Comparison of ENCODE assay signal across 27 cellular contexts in the genomic region with DNA sequence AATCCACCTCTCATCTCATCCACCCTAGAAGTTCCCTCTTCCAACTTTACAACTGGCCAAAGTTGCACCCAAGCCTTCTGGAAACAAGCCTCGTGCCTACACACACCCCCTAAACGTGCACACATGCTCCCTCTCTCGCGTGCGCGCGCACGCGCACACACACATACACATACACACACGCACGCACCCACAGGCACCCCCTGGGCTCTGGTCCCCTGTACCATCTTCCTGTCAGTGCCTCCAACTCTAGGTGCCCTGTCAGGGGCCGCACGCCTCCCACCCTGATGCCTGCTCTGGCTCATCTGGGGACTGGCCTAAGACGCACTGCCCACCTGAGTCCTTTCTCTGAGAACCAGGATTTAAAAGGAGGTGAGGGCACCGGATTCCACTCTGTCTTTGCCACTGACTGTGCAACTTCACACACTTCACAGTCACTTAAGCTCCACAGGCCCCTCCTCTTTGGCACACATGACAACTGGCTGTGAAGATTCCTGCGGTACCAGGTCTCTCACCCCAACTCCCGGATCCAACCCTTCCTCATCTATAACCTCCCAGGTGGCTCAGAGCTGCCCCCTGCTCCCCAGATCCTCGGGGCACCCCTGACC. TPM values are rescaled to one million over a fixed set of nuclear protein-coding genes. Genes with fewer than 3 reads are reported as not detected.
A peak's percentile ranks its signal among the peaks of the same experiment; 100 is the strongest.
DNase-seq lines count a peak whose midpoint lies in the region; ATAC-seq and TF ChIP-seq lines count a peak whose summit lies in the region.
"Had no signal": no experiment of that assay in that cellular context is flagged by ENCODE, and none has a peak within 500 bp of the region (broad histone marks: within the 10 kb centered on the region; RNA-seq: fewer than 3 reads in every experiment).

No MANE protein-coding gene starts in this region.

- H3K4me3 ChIP-seq in right atrium auricular region: no peak overlapping the region
- H3K4me3 ChIP-seq: body of pancreas, SK-N-MC had no signal

- no peak overlapping the region for H3K27ac Mint-ChIP-seq in natural killer cell
- H3K27ac Mint-ChIP-seq in natural killer cell treated with Interleukin-12 subunit alpha and Interleukin-12 subunit beta and Interleukin-15 and Interleukin-18, amount 100 ng/mL, for 72 hours: no peak overlapping the region

- peak overlapping the region; percentile 80 to 94 for H3K27ac ChIP-seq in right atrium auricular region
- H3K27ac ChIP-seq: C4-2B, RWPE1, SK-N-MC had no signal

- intact Hi-C loops in natural killer cell (cut with micrococcal nuclease): no loop called here

- ATAC-seq in natural killer cell: no peak
- ATAC-seq in natural killer cell treated with Interleukin-12 subunit alpha and Interleukin-12 subunit beta and Interleukin-15 and Interleukin-18, amount 100 ng/mL, for 72 hours: no peak
- no peak for ATAC-seq in GM18870 (IDR thresholded peaks at IDR 0.05; ENCODE audit: unreplicated experiment)
- no peak for ATAC-seq in HG03439 (IDR thresholded peaks at IDR 0.05; ENCODE audit: unreplicated experiment)
- ATAC-seq: body of pancreas, esophagus mucosa, left colon had no signal

- TF ChIP-seq CTCF in natural killer cell (IDR thresholded peaks at IDR 0.05): no peak
- TF ChIP-seq CTCF in right atrium auricular region (IDR thresholded peaks at IDR 0.05): no peak

- H3K4me3 Mint-ChIP-seq in natural killer cell: peak overlapping the region; percentile 32
- H3K4me3 Mint-ChIP-seq in natural killer cell treated with Interleukin-12 subunit alpha and Interleukin-12 subunit beta and Interleukin-15 and Interleukin-18, amount 100 ng/mL, for 72 hours: no peak overlapping the region

- H3K27me3 ChIP-seq in right atrium auricular region: no peaks in the 10 kb centered on the region
- H3K27me3 ChIP-seq: body of pancreas had no signal

- peaks cover 38 to 53% of the 10 kb centered on the region in 2 donors for H3K4me1 Mint-ChIP-seq in natural killer cell
- H3K4me1 Mint-ChIP-seq in natural killer cell treated with Interleukin-12 subunit alpha and Interleukin-12 subunit beta and Interleukin-15 and Interleukin-18, amount 100 ng/mL, for 72 hours (ENCODE audit: low read depth in 2 of 2): peaks cover 34 to 41% of the 10 kb centered on the region in 2 donors

- peaks cover 0 to 44% of the 10 kb centered on the region in 2 donors for H3K4me1 ChIP-seq in right atrium auricular region

- H3K27me3 Mint-ChIP-seq in natural killer cell (ENCODE audit: low read depth in 2 of 2): peaks cover 7 to 16% of the 10 kb centered on the region in 2 donors
- no peaks in the 10 kb centered on the region for H3K27me3 Mint-ChIP-seq in natural killer cell treated with Interleukin-12 subunit alpha and Interleukin-12 subunit beta and Interleukin-15 and Interleukin-18, amount 100 ng/mL, for 72 hours

- H3K36me3 Mint-ChIP-seq in natural killer cell: no peaks in the 10 kb centered on the region
- no peaks in the 10 kb centered on the region for H3K36me3 Mint-ChIP-seq in natural killer cell treated with Interleukin-12 subunit alpha and Interleukin-12 subunit beta and Interleukin-15 and Interleukin-18, amount 100 ng/mL, for 72 hours

- H3K9me3 ChIP-seq in right atrium auricular region: no peaks in the 10 kb centered on the region
- H3K9me3 ChIP-seq: body of pancreas, Caco-2 had no signal

- H3K9me3 Mint-ChIP-seq in natural killer cell: no peaks in the 10 kb centered on the region
- no peaks in the 10 kb centered on the region for H3K9me3 Mint-ChIP-seq in natural killer cell treated with Interleukin-12 subunit alpha and Interleukin-12 subunit beta and Interleukin-15 and Interleukin-18, amount 100 ng/mL, for 72 hours

- DNase-seq in natural killer cell (no peak), MV-4-11 (lab: John Stamatoyannopoulos, UW) (peak; percentile 11), right atrium auricular region (ENCODE audit: low spot score) (no peak), anterior cingulate cortex (lab: John Stamatoyannopoulos, UW) (no peak)
- DNase-seq in natural killer cell treated with Interleukin-12 subunit alpha and Interleukin-12 subunit beta and Interleukin-15 and Interleukin-18, amount 100 ng/mL, for 72 hours (ENCODE audit: low spot score): no peak
- DNase-seq: activated CD4-positive, alpha-beta T cell treated with anti-CD3 and anti-CD28 coated beads for 1 hour; activated effector memory CD4-positive, alpha-beta T cell treated with anti-CD3 and anti-CD28 coated beads, Interleukin-2, amount 50 U/mL, for 16 hours; body of pancreas; Caco-2; DMS79; effector memory CD4-positive, alpha-beta T cell; foreskin fibroblast; HCEC 1CT; left colon; mesenchymal stem cell; retina; small intestine; T-helper 2 cell; trophoblast cell had no signal

- no peaks in the 10 kb centered on the region for H3K36me3 ChIP-seq in right atrium auricular region

RNA-seq across cellular contexts. Expression of a gene that starts 45.5 kb away (rescaled TPM):
- total RNA-seq in natural killer cell (10 to 100 TPM; 21.7 to 30.8 (median 26.2) TPM), right atrium auricular region (10 to 100 TPM; 31.2 to 36.2 TPM)
- total RNA-seq in natural killer cell treated with Interleukin-12 subunit alpha and Interleukin-12 subunit beta and Interleukin-15 and Interleukin-18, amount 100 ng/mL, for 72 hours: 10 to 100 TPM; 80.5 to 96.9 TPM
- total RNA-seq: myocyte, osteoblast had no signal
